Comparison of ENCODE assay signal across 19 cellular contexts in the genomic region with DNA sequence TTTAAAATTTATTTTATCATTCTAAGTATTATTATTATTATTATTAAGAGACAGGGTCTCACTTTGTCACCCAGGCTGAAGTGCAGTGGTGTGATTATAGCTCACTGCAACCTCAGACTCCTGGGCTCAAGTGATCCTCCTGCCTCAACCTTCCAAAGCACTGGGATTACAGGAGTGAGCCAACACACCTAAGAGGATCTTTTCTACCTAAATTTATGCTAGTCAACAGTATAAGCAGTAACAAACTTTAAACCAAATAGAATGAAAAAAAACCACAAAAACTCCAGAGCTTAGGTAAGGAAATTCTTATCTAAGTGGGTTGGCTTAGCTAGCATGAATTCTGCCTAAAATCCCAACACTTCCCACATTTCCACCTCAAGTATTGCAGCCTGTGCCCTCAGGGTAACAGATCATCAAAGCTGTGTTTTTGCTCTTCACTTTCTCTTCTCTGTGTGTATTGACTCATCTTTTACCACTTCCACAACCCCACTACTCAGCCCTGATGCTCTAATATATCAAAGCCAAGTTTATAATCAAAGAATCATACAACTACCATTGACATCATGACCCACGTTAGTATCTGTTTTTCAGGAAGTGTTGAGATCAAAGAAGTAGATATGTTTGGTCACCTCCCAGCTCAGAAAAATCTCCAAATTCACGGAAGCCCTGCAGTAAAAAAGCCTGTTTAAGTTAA.
A peak's percentile ranks its signal among the peaks of the same experiment; 100 is the strongest.
DNase-seq lines count a peak whose midpoint lies in the region; ATAC-seq, FAIRE-seq and TF ChIP-seq lines count a peak whose summit lies in the region.
"Had no signal": no experiment of that assay in that cellular context is flagged by ENCODE, and none has a peak within 500 bp of the region (broad histone marks: within the 10 kb centered on the region; RNA-seq: fewer than 3 reads in every experiment).

No MANE protein-coding gene starts in this region.

- peak; percentile 94 to 95 for ATAC-seq in naive thymus-derived CD8-positive, alpha-beta T cell

- TF ChIP-seq CTCF in RWPE1 (conservative IDR thresholded peaks at IDR 0.05; ENCODE audit: low read depth): no peak

- H3K36me3 Mint-ChIP-seq in activated T-cell treated with anti-CD3 and anti-CD28 coated beads, Interleukin-2, amount 50 U/mL, for 24 hours (ENCODE audit: low read depth): no peaks in the 10 kb centered on the region
- no peaks in the 10 kb centered on the region for H3K36me3 Mint-ChIP-seq in activated T-helper 2 cell treated with anti-CD3 and anti-CD28 coated beads, Interferon-gamma antibody, Interleukin-2, Interleukin-4, amounts not matched to agents 10 μg/mL and 5 μg/mL and 100 μg/mL, durations not matched to agents 14 hours and 24 hours and 36 hours (ENCODE audit: low read depth)
- H3K36me3 Mint-ChIP-seq in naive thymus-derived CD8-positive, alpha-beta T cell: peaks cover 0 to 5% (median 3%) of the 10 kb centered on the region in 3 donors

- peaks cover 54% of the 10 kb centered on the region for H3K4me1 Mint-ChIP-seq in activated T-cell treated with anti-CD3 and anti-CD28 coated beads, Interleukin-2, amount 50 U/mL, for 24 hours (ENCODE audit: low read depth)
- peaks cover 34% of the 10 kb centered on the region for H3K4me1 Mint-ChIP-seq in activated T-helper 2 cell treated with anti-CD3 and anti-CD28 coated beads, Interferon-gamma antibody, Interleukin-2, Interleukin-4, amounts not matched to agents 10 μg/mL and 5 μg/mL and 100 μg/mL, durations not matched to agents 14 hours and 24 hours and 36 hours (ENCODE audit: low read depth)
- H3K4me1 Mint-ChIP-seq in naive thymus-derived CD8-positive, alpha-beta T cell: peaks cover 19 to 49% (median 35%) of the 10 kb centered on the region in 4 donors

- peak overlapping the region; percentile 88 for H3K27ac Mint-ChIP-seq in activated T-cell treated with anti-CD3 and anti-CD28 coated beads, Interleukin-2, amount 50 U/mL, for 24 hours
- peak overlapping the region; percentile 86 for H3K27ac Mint-ChIP-seq in activated T-helper 2 cell treated with anti-CD3 and anti-CD28 coated beads, Interferon-gamma antibody, Interleukin-2, Interleukin-4, amounts not matched to agents 10 μg/mL and 5 μg/mL and 100 μg/mL, durations not matched to agents 14 hours and 24 hours and 36 hours
- peak overlapping the region; percentile 89 to 98 (median 94) for H3K27ac Mint-ChIP-seq in naive thymus-derived CD8-positive, alpha-beta T cell

- DNase-seq in activated T-cell treated with anti-CD3 and anti-CD28 coated beads, Interleukin-2, amount 50 U/mL, for 24 hours: no peak
- no peak for DNase-seq in activated T-cell treated with anti-CD3 and anti-CD28 coated beads, Interleukin-2, amount 50 U/mL, for 48 hours
- DNase-seq in RWPE1 (ENCODE audit: low spot score): peak; percentile 48
- DNase-seq in activated T-helper 2 cell treated with anti-CD3 and anti-CD28 coated beads, Interferon-gamma antibody, Interleukin-2, Interleukin-4, amounts not matched to agents 10 μg/mL and 5 μg/mL and 100 μg/mL, durations not matched to agents 14 hours and 24 hours and 36 hours (ENCODE audit: low spot score): peak; percentile 22
- DNase-seq in naive thymus-derived CD8-positive, alpha-beta T cell: peak in 8 of 10 donors; percentile 45 to 90 (median 72)
- no peak for DNase-seq in NCI-H2171 (lab: John Stamatoyannopoulos, UW)
- DNase-seq in RCC 7860 (ENCODE audit: low spot score): no peak
- no peak for DNase-seq in AG20443 (ENCODE audit: low spot score)
- DNase-seq: adrenal gland, DMS79 treated with DMSO at 0.1 percent for 48 hours, mesenchymal stem cell, NCI-H1048, NCI-H2227 treated with DMSO at 0.1 percent for 48 hours, ovary, Peyer's patch, spleen had no signal

- intact Hi-C loops in activated T-helper 2 cell treated with anti-CD3 and anti-CD28 coated beads, Interferon-gamma antibody, Interleukin-2, Interleukin-4, amounts not matched to agents 10 μg/mL and 5 μg/mL and 100 μg/mL, durations not matched to agents 14 hours and 24 hours and 36 hours (cut with micrococcal nuclease): loop anchor here (2.0 kb wide), 3 partner anchors 72 to 468 kb away; no protein-coding TSS in a partner anchor

- peak overlapping the region; percentile 41 for H3K4me3 Mint-ChIP-seq in activated T-cell treated with anti-CD3 and anti-CD28 coated beads, Interleukin-2, amount 50 U/mL, for 24 hours
- H3K4me3 Mint-ChIP-seq in activated T-helper 2 cell treated with anti-CD3 and anti-CD28 coated beads, Interferon-gamma antibody, Interleukin-2, Interleukin-4, amounts not matched to agents 10 μg/mL and 5 μg/mL and 100 μg/mL, durations not matched to agents 14 hours and 24 hours and 36 hours (ENCODE audit: low read depth): peak overlapping the region; percentile 31
- H3K4me3 Mint-ChIP-seq in naive thymus-derived CD8-positive, alpha-beta T cell: peak overlapping the region in 9 of 10 donors; percentile 0 to 62 (median 37)

- peaks cover 2% of the 10 kb centered on the region for H3K9me3 Mint-ChIP-seq in activated T-cell treated with anti-CD3 and anti-CD28 coated beads, Interleukin-2, amount 50 U/mL, for 24 hours
- H3K9me3 Mint-ChIP-seq in activated T-helper 2 cell treated with anti-CD3 and anti-CD28 coated beads, Interferon-gamma antibody, Interleukin-2, Interleukin-4, amounts not matched to agents 10 μg/mL and 5 μg/mL and 100 μg/mL, durations not matched to agents 14 hours and 24 hours and 36 hours: no peaks in the 10 kb centered on the region
- peaks cover 0 to 19% (median 0%) of the 10 kb centered on the region in 9 donors for H3K9me3 Mint-ChIP-seq in naive thymus-derived CD8-positive, alpha-beta T cell

- CTCF ChIA-PET in RWPE1 (lab: Yijun Ruan, JAX): interaction anchor here (0.6 kb wide), 1 partner anchor 90 kb away, joined by 4 read pairs; no protein-coding TSS in a partner anchor

- no peak for FAIRE-seq in RCC 7860 (lab: Jason Lieb, UNC)
- FAIRE-seq: GM12892 had no signal

- no peaks in the 10 kb centered on the region for H3K27me3 Mint-ChIP-seq in activated T-cell treated with anti-CD3 and anti-CD28 coated beads, Interleukin-2, amount 50 U/mL, for 24 hours
- peaks cover 10% of the 10 kb centered on the region for H3K27me3 Mint-ChIP-seq in activated T-helper 2 cell treated with anti-CD3 and anti-CD28 coated beads, Interferon-gamma antibody, Interleukin-2, Interleukin-4, amounts not matched to agents 10 μg/mL and 5 μg/mL and 100 μg/mL, durations not matched to agents 14 hours and 24 hours and 36 hours (ENCODE audit: low read depth)
- H3K27me3 Mint-ChIP-seq in naive thymus-derived CD8-positive, alpha-beta T cell: no peaks in the 10 kb centered on the region

- POLR2A ChIA-PET in RWPE1 (lab: Yijun Ruan, JAX; ENCODE audit: low non-redundant PET): no interaction called here
- POLR2A ChIA-PET in naive thymus-derived CD8-positive, alpha-beta T cell (lab: Charles Lee): interaction anchor here (0.6 to 2.3 kb wide), 10 partner anchors 10 to 488 kb away, joined by 3 to 23 read pairs (median 6); a partner anchor contains a TSS

- H3K27ac ChIP-seq in RWPE1: no peak overlapping the region
- H3K27ac ChIP-seq: adrenal gland, ovary, Peyer's patch, vagina, VCaP had no signal

Comparison
In these comparisons a context has a peak if more than half of its experiments do, and no peak if none do; other contexts are left out.
1. DNase-seq: peak in RWPE1 (single experiment), activated T-helper 2 cell treated with anti-CD3 and anti-CD28 coated beads, Interferon-gamma antibody, Interleukin-2, Interleukin-4, amounts not matched to agents 10 μg/mL and 5 μg/mL and 100 μg/mL, durations not matched to agents 14 hours and 24 hours and 36 hours (single experiment) and naive thymus-derived CD8-positive, alpha-beta T cell (8 of 10); none in activated T-cell treated with anti-CD3 and anti-CD28 coated beads, Interleukin-2, amount 50 U/mL, for 24 hours (single experiment), activated T-cell treated with anti-CD3 and anti-CD28 coated beads, Interleukin-2, amount 50 U/mL, for 48 hours (0 of 2), NCI-H2171 (single experiment), RCC 7860 (single experiment) and AG20443 (single experiment).
2. Peak in every context shown above with its lines, with median percentiles within 50 percentile points of each other: H3K27ac Mint-ChIP-seq and H3K4me3 Mint-ChIP-seq.